ENCODE assay signal across 12 cellular contexts in genomic region chr2:105384861-105385260, GRCh38.
"Had no signal": no experiment of that assay in that cellular context is flagged by ENCODE, and none has a peak within 500 bp of the region (broad histone marks: within the 10 kb centered on the region; RNA-seq: fewer than 3 reads in every experiment).

No MANE protein-coding gene starts in this region.

- H3K4me3 Mint-ChIP-seq: activated naive CD8-positive, alpha-beta T cell; stimulated activated naive B cell treated with anti-CD40 and anti-IgM and Interleukin-4, amounts not matched to agents 10 μg/mL and 1 μg/mL and 100 μg/mL, for 72 hours had no signal

- H3K27ac Mint-ChIP-seq: activated naive CD8-positive, alpha-beta T cell; stimulated activated naive B cell treated with anti-CD40 and anti-IgM and Interleukin-4, amounts not matched to agents 10 μg/mL and 1 μg/mL and 100 μg/mL, for 72 hours had no signal

- H3K27me3 ChIP-seq: brain microvascular endothelial cell, dorsolateral prefrontal cortex, foreskin keratinocyte had no signal

- H3K27me3 Mint-ChIP-seq: activated naive CD8-positive, alpha-beta T cell had no signal

- H3K4me3 ChIP-seq: dorsolateral prefrontal cortex had no signal

- ATAC-seq: esophagus mucosa; foreskin keratinocyte; stimulated activated naive B cell treated with anti-CD40 and anti-IgM and Interleukin-4, amounts not matched to agents 10 μg/mL and 1 μg/mL and 100 μg/mL, for 72 hours had no signal

- H3K36me3 Mint-ChIP-seq: activated naive CD8-positive, alpha-beta T cell; stimulated activated naive B cell treated with anti-CD40 and anti-IgM and Interleukin-4, amounts not matched to agents 10 μg/mL and 1 μg/mL and 100 μg/mL, for 72 hours had no signal

- DNase-seq: activated CD4-positive, alpha-beta T cell treated with anti-CD3 and anti-CD28 coated beads, Interleukin-2, amount 50 U/mL, for 1 hour; activated CD4-positive, CD25-positive, alpha-beta regulatory T cell; activated T-cell treated with anti-CD3 and anti-CD28 coated beads, Interleukin-2, amount 50 U/mL, for 1 hour; brain microvascular endothelial cell; dorsolateral prefrontal cortex; foreskin keratinocyte; head of caudate nucleus; posterior cingulate gyrus; stimulated activated naive B cell treated with anti-CD40 and anti-IgM and Interleukin-4, amounts not matched to agents 10 μg/mL and 1 μg/mL and 100 μg/mL, for 72 hours; T-helper 2 cell had no signal

- H3K27ac ChIP-seq: brain microvascular endothelial cell, dorsolateral prefrontal cortex, foreskin keratinocyte had no signal
